In genomic region chr17:78921437-78921971, GRCh38 we compare ENCODE assay signal across 12 cellular contexts. TPM values are rescaled to one million over a fixed set of nuclear protein-coding genes. Genes with fewer than 3 reads are reported as not detected.
DNase-seq lines count a peak whose midpoint lies in the region; ATAC-seq and TF ChIP-seq lines count a peak whose summit lies in the region.
"Had no signal": no experiment of that assay in that cellular context is flagged by ENCODE, and none has a peak within 500 bp of the region (broad histone marks: within the 10 kb centered on the region; RNA-seq: fewer than 3 reads in every experiment).

No MANE protein-coding gene starts in this region.

- H3K27me3 Mint-ChIP-seq in brain: peaks cover 3% of the 10 kb centered on the region
- H3K27me3 Mint-ChIP-seq in activated T-cell treated with anti-CD3 and anti-CD28 coated beads, Interleukin-2, amount 50 U/mL, for 24 hours: peaks cover 18% of the 10 kb centered on the region

- peak overlapping the region; percentile 28 for H3K27ac ChIP-seq in skeletal muscle tissue (ENCODE audit: low read depth, low read length)
- H3K27ac ChIP-seq: foreskin keratinocyte had no signal

- in situ Hi-C loops in G401 (cut with HindIII; ENCODE audit: low sequenced_read_pairs): no loop called here

- peaks cover 0 to 4% (median 0%) of the 10 kb centered on the region in 5 experiments for H3K9me3 Mint-ChIP-seq in brain
- no peaks in the 10 kb centered on the region for H3K9me3 Mint-ChIP-seq in activated T-cell treated with anti-CD3 and anti-CD28 coated beads, Interleukin-2, amount 50 U/mL, for 24 hours
- H3K9me3 Mint-ChIP-seq: activated B cell treated with CpG ODN at 0.5 μM for 24 hours had no signal

- no peak for TF ChIP-seq CTCF in brain (conservative IDR thresholded peaks at IDR 0.05)

- peaks cover 24% of the 10 kb centered on the region for H3K36me3 Mint-ChIP-seq in brain
- no peaks in the 10 kb centered on the region for H3K36me3 Mint-ChIP-seq in activated T-cell treated with anti-CD3 and anti-CD28 coated beads, Interleukin-2, amount 50 U/mL, for 24 hours (ENCODE audit: low read depth)

- H3K4me3 ChIP-seq in skeletal muscle tissue (ENCODE audit: low read length in 3 of 3): peak overlapping the region in 1 of 3 donors; percentile 17

- no peaks in the 10 kb centered on the region for H3K36me3 ChIP-seq in skeletal muscle tissue (ENCODE audit: control insufficient read depth in 3 of 3, insufficient read depth in 3 of 3, low read length in 3 of 3)

- H3K9ac ChIP-seq in skeletal muscle tissue (ENCODE audit: low read depth in 1 of 3, low read length in 3 of 3): peak overlapping the region in 2 of 3 donors; percentile 23 to 50

- peaks cover 27 to 44% (median 40%) of the 10 kb centered on the region in 3 donors for H3K4me1 ChIP-seq in skeletal muscle tissue (ENCODE audit: control insufficient read depth in 3 of 3, insufficient read depth in 3 of 3, low read length in 3 of 3)
- H3K4me1 ChIP-seq: foreskin keratinocyte had no signal

- no peak for ATAC-seq in GM18858 (IDR thresholded peaks at IDR 0.05; ENCODE audit: unreplicated experiment)
- ATAC-seq in GM21529 (IDR thresholded peaks at IDR 0.05; ENCODE audit: unreplicated experiment): no peak
- ATAC-seq: foreskin keratinocyte had no signal

- no peaks in the 10 kb centered on the region for H3K9me3 ChIP-seq in skeletal muscle tissue (ENCODE audit: control insufficient read depth in 3 of 3, low read length in 3 of 3)

- H3K27ac Mint-ChIP-seq in brain: peak overlapping the region; percentile 42 to 96 (median 95)
- H3K27ac Mint-ChIP-seq in activated T-cell treated with anti-CD3 and anti-CD28 coated beads, Interleukin-2, amount 50 U/mL, for 24 hours: no peak overlapping the region
- H3K27ac Mint-ChIP-seq: activated B cell treated with CpG ODN at 0.5 μM for 24 hours had no signal

- peaks cover 78% of the 10 kb centered on the region for H3K4me1 Mint-ChIP-seq in brain
- peaks cover 16% of the 10 kb centered on the region for H3K4me1 Mint-ChIP-seq in activated T-cell treated with anti-CD3 and anti-CD28 coated beads, Interleukin-2, amount 50 U/mL, for 24 hours (ENCODE audit: low read depth)

- peaks cover 3 to 17% (median 6%) of the 10 kb centered on the region in 3 donors for H3K27me3 ChIP-seq in skeletal muscle tissue (ENCODE audit: control insufficient read depth in 3 of 3, insufficient read depth in 3 of 3, low read length in 3 of 3)

- peak overlapping the region; percentile 65 to 81 (median 78) for H3K4me3 Mint-ChIP-seq in brain
- no peak overlapping the region for H3K4me3 Mint-ChIP-seq in activated T-cell treated with anti-CD3 and anti-CD28 coated beads, Interleukin-2, amount 50 U/mL, for 24 hours
- H3K4me3 Mint-ChIP-seq: activated B cell treated with CpG ODN at 0.5 μM for 24 hours had no signal

- DNase-seq in G401 (ENCODE audit: low spot score) (peak; percentile 95), inferior parietal cortex (ENCODE audit: extremely low spot score) (peak; percentile 55), AG08396 (ENCODE audit: low spot score) (no peak)
- no peak for DNase-seq in activated T-cell treated with anti-CD3 and anti-CD28 coated beads, Interleukin-2, amount 50 U/mL, for 24 hours
- DNase-seq: activated B cell treated with CpG ODN at 0.5 μM for 24 hours; activated naive CD4-positive, alpha-beta T cell treated with anti-CD3 and anti-CD28 coated beads, Interleukin-2, amount 50 U/mL, for 16 hours; foreskin keratinocyte; NCI-H1092 had no signal

RNA-seq across cellular contexts. Expression of gene TIMP2, which starts 3.7 kb away (rescaled TPM):
- total RNA-seq in G401 (2014; rRNA removed; shearing (Covaris generic)): 32.4 and 37.5 TPM in 2 replicates
- polyA plus RNA-seq in brain (ENCODE audit: insufficient read depth, low read depth, low replicate concordance): 314 TPM
- 39.7 TPM for total RNA-seq in skeletal muscle tissue

RNA-seq across cellular contexts. Expression of gene CEP295NL, which starts 18.5 kb away (rescaled TPM):
- total RNA-seq in G401 (2014; rRNA removed; shearing (Covaris generic)): 0.37 TPM in 1 of 2 replicates, not detected in the other
- 0.20 TPM for polyA plus RNA-seq in brain (ENCODE audit: insufficient read depth, low read depth, low replicate concordance)
- 1.6 TPM for total RNA-seq in skeletal muscle tissue
- polyA plus RNA-seq: foreskin keratinocyte had no signal

RNA-seq across cellular contexts. Expression of gene LGALS3BP, which starts 58.2 kb away (rescaled TPM):
- 24.1 and 44.7 TPM in 2 replicates for total RNA-seq in G401 (2014; rRNA removed; shearing (Covaris generic))
- 265 TPM for polyA plus RNA-seq in brain (ENCODE audit: insufficient read depth, low read depth, low replicate concordance)
- total RNA-seq in skeletal muscle tissue: 55.8 TPM

Comparison
In these comparisons a context has a peak if more than half of its experiments do, and no peak if none do; other contexts are left out.
1. DNase-seq: peak in G401 (single experiment) and inferior parietal cortex (single experiment); none in AG08396 (single experiment) and activated T-cell treated with anti-CD3 and anti-CD28 coated beads, Interleukin-2, amount 50 U/mL, for 24 hours (single experiment).